16 cellular contexts compared by ENCODE assay signal in genomic region chr2:188189356-188189755, GRCh38.
DNase-seq lines count a peak whose midpoint lies in the region; ATAC-seq, FAIRE-seq and TF ChIP-seq lines count a peak whose summit lies in the region.
"Had no signal": no experiment of that assay in that cellular context is flagged by ENCODE, and none has a peak within 500 bp of the region (broad histone marks: within the 10 kb centered on the region; RNA-seq: fewer than 3 reads in every experiment).

No MANE protein-coding gene starts in this region.

- H2BK20ac ChIP-seq in IMR-90 (ENCODE audit: low read depth, low read length) = peak overlapping the region; percentile 8; the same call in 1 of the 2 replicates

- H3K4me1 ChIP-seq in IMR-90 (ENCODE audit: control insufficient read depth, insufficient read depth, low read length) (no peaks in the 10 kb centered on the region), keratinocyte (ENCODE audit: control insufficient read depth, extremely low read depth, insufficient read depth, low read length) (peaks cover 14% of the 10 kb centered on the region), body of pancreas (no peaks in the 10 kb centered on the region)
- H3K4me1 ChIP-seq: gastroesophageal sphincter, psoas muscle had no signal

- no peaks in the 10 kb centered on the region for H3K79me1 ChIP-seq in IMR-90 (ENCODE audit: low read depth in 1 of 2, low read length in 2 of 2)

- no peak overlapping the region for H3K56ac ChIP-seq in IMR-90 (ENCODE audit: extremely low read depth, insufficient read depth, low read length)

- no peaks in the 10 kb centered on the region for H3K36me3 ChIP-seq in IMR-90 (ENCODE audit: control insufficient read depth, insufficient read depth, low read length)
- H3K36me3 ChIP-seq in keratinocyte (ENCODE audit: control insufficient read depth in 2 of 2, extremely low read depth in 1 of 2, insufficient read depth in 2 of 2, low read length in 2 of 2) = no peaks in the 10 kb centered on the region
- H3K36me3 ChIP-seq in body of pancreas (replicated peaks in 1 of 2; ENCODE audit: insufficient read depth in 1 of 2, low read depth in 2 of 2) = no peaks in the 10 kb centered on the region
- H3K36me3 ChIP-seq: gastroesophageal sphincter had no signal

- H2BK120ac ChIP-seq in IMR-90 (ENCODE audit: low read depth, low read length) = no peak overlapping the region

- H2AK5ac ChIP-seq in IMR-90 (ENCODE audit: low read depth, low read length) = no peak overlapping the region

- H3K27ac ChIP-seq in IMR-90 (ENCODE audit: insufficient read depth, low read length) (no peak overlapping the region), keratinocyte (ENCODE audit: control insufficient read depth, insufficient read depth, low read length) (no peak overlapping the region), body of pancreas (no peak overlapping the region)
- H3K27ac ChIP-seq: gastroesophageal sphincter, psoas muscle had no signal

- no peak overlapping the region for H3K18ac ChIP-seq in IMR-90 (ENCODE audit: low read depth, low read length)

- POLR2A ChIA-PET in IMR-90 (lab: Charles Lee; ENCODE audit: unreplicated experiment) = no interaction called here

- H3K9ac ChIP-seq in IMR-90 (ENCODE audit: low read depth, low read length) (no peak overlapping the region), keratinocyte (ENCODE audit: control insufficient read depth, extremely low read depth, insufficient read depth, low read length) (no peak overlapping the region)

- H4K91ac ChIP-seq in IMR-90 (ENCODE audit: insufficient read depth, low read depth, low read length) = no peak overlapping the region

- no peak overlapping the region for H2BK15ac ChIP-seq in IMR-90 (ENCODE audit: low read depth, low read length)

- H4K20me1 ChIP-seq in IMR-90 (ENCODE audit: insufficient read depth, low read length) = no peaks in the 10 kb centered on the region
- no peaks in the 10 kb centered on the region for H4K20me1 ChIP-seq in keratinocyte (ENCODE audit: control insufficient read depth, extremely low read depth, insufficient read depth, low read length)

- in situ Hi-C loops in IMR-90 (cut with MboI; ENCODE audit: low sequenced_read_pairs) = no loop called here

- no peak overlapping the region for H4K5ac ChIP-seq in IMR-90 (ENCODE audit: low read depth, low read length)

- no peak overlapping the region for H2AK9ac ChIP-seq in IMR-90 (replicated peaks; ENCODE audit: low read depth, low read length, poor library complexity)

- H3K4ac ChIP-seq in IMR-90 (ENCODE audit: low read depth, low read length) = no peak overlapping the region

- no peaks in the 10 kb centered on the region for H3K9me3 ChIP-seq in IMR-90 (ENCODE audit: control insufficient read depth, insufficient read depth, low read length)
- H3K9me3 ChIP-seq in keratinocyte (ENCODE audit: control insufficient read depth, low read depth, low read length) = no peaks in the 10 kb centered on the region
- H3K9me3 ChIP-seq in body of pancreas = no peaks in the 10 kb centered on the region
- H3K9me3 ChIP-seq: gastroesophageal sphincter, psoas muscle had no signal

- CTCF ChIA-PET in IMR-90 (lab: Yijun Ruan, JAX) = interaction anchor here (0.7 kb wide), 1 partner anchor 10 kb away, joined by 3 read pairs; no protein-coding TSS in a partner anchor

- H2AFZ ChIP-seq in IMR-90 (replicated peaks; ENCODE audit: low read length, poor library complexity) (no peak overlapping the region), keratinocyte (ENCODE audit: control insufficient read depth, low read length) (no peak overlapping the region)

- intact Hi-C loops in IMR-90 (cut with micrococcal nuclease) (no loop called here), body of pancreas (cut with DNase I) (no loop called here)

- dilution Hi-C loops in IMR-90 (cut with HindIII; ENCODE audit: low sequenced_read_pairs, unreplicated experiment) (no loop called here), keratinocyte (cut with MboI; ENCODE audit: extremely low pct_ligation_motif_present, low sequenced_read_pairs) (no loop called here)

- no CpG with 5 or more reads among the region's 3 CpGs for WGBS in IMR-90 (ENCODE audit: extremely low coverage in 2 of 2, insufficient read length in 1 of 2), 2 experiments
- WGBS in body of pancreas, 2 donors = 64 to 66% methylated on average over 3 of the region's 3 CpGs

- TF ChIP-seq CTCF in IMR-90 (conservative IDR thresholded peaks at IDR 0.05; ENCODE audit: low read depth, low read length) (no peak), keratinocyte (optimal IDR thresholded peaks at IDR 0.05 in 1 of 3, IDR thresholded peaks at IDR 0.05 in 1 of 3, conservative IDR thresholded peaks at IDR 0.05 in 1 of 3; ENCODE audit: extremely low read depth in 1 of 3, insufficient read depth in 2 of 3, low read length in 3 of 3) (no peak), body of pancreas (IDR thresholded peaks at IDR 0.05) (no peak)

- H3K14ac ChIP-seq in IMR-90 (replicated peaks; ENCODE audit: low read depth, low read length) = no peak overlapping the region

- H3K79me2 ChIP-seq in keratinocyte (ENCODE audit: control insufficient read depth, insufficient read depth, low read length) = no peaks in the 10 kb centered on the region

- no peak for FAIRE-seq in keratinocyte (lab: Jason Lieb, UNC)
- FAIRE-seq: D721Med had no signal

- peaks cover 4% of the 10 kb centered on the region; the same call in 1 of the 2 replicates for H3K9me1 ChIP-seq in IMR-90 (ENCODE audit: insufficient read depth, low read length)
- H3K9me1 ChIP-seq in keratinocyte (ENCODE audit: control insufficient read depth, extremely low read depth, insufficient read depth, low read length) = no peaks in the 10 kb centered on the region

- TF ChIP-seq RAD21 in IMR-90 (IDR thresholded peaks at IDR 0.05; ENCODE audit: low read length) = no peak

- ATAC-seq in IMR-90 (ENCODE audit: low read depth) (peak; percentile 53), HG03175 (IDR thresholded peaks at IDR 0.05; ENCODE audit: unreplicated experiment) (no peak), body of pancreas (no peak)
- ATAC-seq: activated CD4-positive, CD25-positive, alpha-beta regulatory T cell treated with anti-CD3 and anti-CD28 coated beads, Interleukin-2, amount 50 U/mL, for 24 hours; esophagus mucosa; gastroesophageal sphincter; psoas muscle had no signal

- H3K4me3 ChIP-seq in IMR-90 (ENCODE audit: insufficient read depth, low read depth, low read length) (no peak overlapping the region), keratinocyte (ENCODE audit: control insufficient read depth in 2 of 3, extremely low read depth in 1 of 3, insufficient read depth in 2 of 3, low read depth in 1 of 3, low read length in 3 of 3) (no peak overlapping the region), body of pancreas (no peak overlapping the region)
- H3K4me3 ChIP-seq: gastroesophageal sphincter, psoas muscle had no signal

- H3K27me3 ChIP-seq in IMR-90 (ENCODE audit: control insufficient read depth, insufficient read depth, low read length) (no peaks in the 10 kb centered on the region), keratinocyte (ENCODE audit: control insufficient read depth, extremely low read depth, insufficient read depth, low read length) (no peaks in the 10 kb centered on the region), body of pancreas (no peaks in the 10 kb centered on the region)
- H3K27me3 ChIP-seq: gastroesophageal sphincter had no signal

- DNase-seq in ELR (ENCODE audit: low read depth) (peak; percentile 85), IMR-90 (peak; percentile 83), amniotic epithelial cell (ENCODE audit: low read depth) (peak; percentile 53), keratinocyte (ENCODE audit: low read depth, low spot score) (peak; percentile 53), body of pancreas (no peak)
- DNase-seq in activated CD8-positive, alpha-beta memory T cell treated with anti-CD3 and anti-CD28 coated beads for 24 hours = no peak
- DNase-seq: effector CD4-positive, alpha-beta T cell; NCI-H1105; NCI-H2029 treated with DMSO at 0.1 percent for 48 hours; psoas muscle; RPMI8226 had no signal

- no TSS peak for BruUV-seq in IMR-90 (replicated peaks; lab: Mats Ljungman, UMichigan)

- H3K23ac ChIP-seq in IMR-90 (ENCODE audit: low read depth, low read length) = no peak overlapping the region

- peak overlapping the region; percentile 18; the same call in 1 of the 2 replicates for H3K4me2 ChIP-seq in IMR-90 (ENCODE audit: low read depth, low read length)
- H3K4me2 ChIP-seq in keratinocyte (ENCODE audit: control insufficient read depth, extremely low read depth, insufficient read depth, low read depth, low read length) = peak overlapping the region; percentile 14

- H2BK5ac ChIP-seq in IMR-90 (ENCODE audit: low read depth, low read length, poor library complexity, severe bottlenecking) = no peak overlapping the region

- H4K8ac ChIP-seq in IMR-90 (ENCODE audit: low read depth in 2 of 2, low read length in 2 of 2) = no peak overlapping the region

- TF ChIP-seq POLR2A in IMR-90 (IDR thresholded peaks at IDR 0.05; ENCODE audit: low read depth, low read length) (no peak), body of pancreas (IDR thresholded peaks at IDR 0.05) (no peak)

TF ChIP-seq in IMR-90, 13 proteins besides CTCF, POLR2A, EP300 and RAD21 (continues in another document):
- TF ChIP-seq SMC3 (IDR thresholded peaks at IDR 0.05; ENCODE audit: low read depth, low read length) (no peak), FOS (IDR thresholded peaks at IDR 0.05; ENCODE audit: low read depth, low read length) (peak; percentile 41; the same call in 1 of the 2 replicates), CHD1 (IDR thresholded peaks at IDR 0.05; ENCODE audit: low read depth, low read length) (no peak), MXI1 (IDR thresholded peaks at IDR 0.05; ENCODE audit: borderline replicate concordance, low read depth, low read length) (no peak), USF2 (IDR thresholded peaks at IDR 0.05; ENCODE audit: low read depth, low read length) (no peak), RCOR1 (IDR thresholded peaks at IDR 0.05; ENCODE audit: insufficient replicate concordance, low read length) (no peak), NFE2L2 (IDR thresholded peaks at IDR 0.05; ENCODE audit: low read depth, low read length) (no peak), MAFK (IDR thresholded peaks at IDR 0.05; ENCODE audit: low read depth, low read length) (no peak)

Comparison
In these comparisons a context has a peak if more than half of its experiments do, and no peak if none do; other contexts are left out.
1. DNase-seq: peak in ELR (single experiment), IMR-90 (single experiment), amniotic epithelial cell (single experiment) and keratinocyte (single experiment); none in activated CD8-positive, alpha-beta memory T cell treated with anti-CD3 and anti-CD28 coated beads for 24 hours (single experiment) and body of pancreas (0 of 4).